In the genomic region with DNA sequence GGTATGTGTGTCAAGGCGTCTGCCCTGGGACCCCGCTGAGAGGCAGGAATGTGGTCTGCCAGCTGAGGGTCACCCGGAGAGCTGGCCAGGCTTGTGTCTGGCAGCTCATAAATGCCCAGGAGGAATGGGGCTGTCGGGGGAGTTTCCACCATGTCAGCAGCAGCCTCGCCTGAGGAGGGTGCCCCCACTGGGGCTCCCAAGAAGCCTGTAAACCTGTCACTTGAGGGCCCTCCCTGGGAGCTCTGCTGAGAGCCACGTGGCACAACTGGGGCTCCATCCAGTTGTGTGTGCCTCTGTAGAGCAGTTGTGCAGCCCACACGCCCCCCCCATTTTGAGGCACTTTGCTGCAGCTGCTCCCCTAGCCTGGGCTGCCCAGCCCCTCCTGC, we compare ENCODE assay signal across 15 cellular contexts.
DNase-seq lines count a peak whose midpoint lies in the region; ATAC-seq and TF ChIP-seq lines count a peak whose summit lies in the region.
"Had no signal": no experiment of that assay in that cellular context is flagged by ENCODE, and none has a peak within 500 bp of the region (broad histone marks: within the 10 kb centered on the region; RNA-seq: fewer than 3 reads in every experiment).

No MANE protein-coding gene starts in this region.

- H3K4me3 Mint-ChIP-seq in stimulated activated memory B cell treated with anti-CD40 and anti-IgM and Interleukin-4, amounts not matched to agents 10 μg/mL and 1 μg/mL and 100 μg/mL, for 72 hours = no peak overlapping the region
- H3K4me3 Mint-ChIP-seq: CD4-positive, alpha-beta memory T cell had no signal

- H3K27ac ChIP-seq in Panc1 (ENCODE audit: low read length) (no peak overlapping the region), gastrocnemius medialis (peak overlapping the region; percentile 38 to 66 (median 59)), mesendoderm (ENCODE audit: low read depth, low read length) (no peak overlapping the region)
- H3K27ac ChIP-seq: KMS-11, PC-9 had no signal

- H3K18ac ChIP-seq in mesendoderm (ENCODE audit: low read length) = no peak overlapping the region

- H4K8ac ChIP-seq in mesendoderm (ENCODE audit: low read depth, low read length) = no peak overlapping the region

- H3K56ac ChIP-seq in mesendoderm (ENCODE audit: low read length) = no peak overlapping the region

- TF ChIP-seq CTCF in Panc1 (IDR thresholded peaks at IDR 0.05) (no peak), gastrocnemius medialis (IDR thresholded peaks at IDR 0.05 in 4 of 5, conservative IDR thresholded peaks at IDR 0.05 in 1 of 5) (no peak)

- H3K27ac Mint-ChIP-seq in stimulated activated memory B cell treated with anti-CD40 and anti-IgM and Interleukin-4, amounts not matched to agents 10 μg/mL and 1 μg/mL and 100 μg/mL, for 72 hours = no peak overlapping the region
- H3K27ac Mint-ChIP-seq: CD4-positive, alpha-beta memory T cell had no signal

- peaks cover 61% of the 10 kb centered on the region for H3K27me3 Mint-ChIP-seq in stimulated activated memory B cell treated with anti-CD40 and anti-IgM and Interleukin-4, amounts not matched to agents 10 μg/mL and 1 μg/mL and 100 μg/mL, for 72 hours

- no peak overlapping the region for H3K4me3 ChIP-seq in Panc1 (ENCODE audit: low read depth in 2 of 2, low read length in 2 of 2)
- no peak overlapping the region for H3K4me3 ChIP-seq in gastrocnemius medialis
- H3K4me3 ChIP-seq in mesendoderm (ENCODE audit: low read length) = no peak overlapping the region
- H3K4me3 ChIP-seq: MG63, PC-9 had no signal

- H3K23ac ChIP-seq in mesendoderm (ENCODE audit: low read length) = no peak overlapping the region

- H3K36me3 Mint-ChIP-seq in stimulated activated memory B cell treated with anti-CD40 and anti-IgM and Interleukin-4, amounts not matched to agents 10 μg/mL and 1 μg/mL and 100 μg/mL, for 72 hours = no peaks in the 10 kb centered on the region
- H3K36me3 Mint-ChIP-seq: CD4-positive, alpha-beta memory T cell had no signal

- no peaks in the 10 kb centered on the region for H3K9me3 Mint-ChIP-seq in stimulated activated memory B cell treated with anti-CD40 and anti-IgM and Interleukin-4, amounts not matched to agents 10 μg/mL and 1 μg/mL and 100 μg/mL, for 72 hours

- intact Hi-C loops in Panc1 (cut with micrococcal nuclease; ENCODE audit: unreplicated experiment) = no loop called here
- intact Hi-C loops in gastrocnemius medialis (cut with DNase I; ENCODE audit: low total_unique reads) = no loop called here

- H2BK15ac ChIP-seq in mesendoderm (replicated peaks; ENCODE audit: low read depth) = no peak overlapping the region

- no peaks in the 10 kb centered on the region for H3K27me3 ChIP-seq in Panc1 (ENCODE audit: control insufficient read depth, insufficient read depth, low read length)
- H3K27me3 ChIP-seq in gastrocnemius medialis = no peaks in the 10 kb centered on the region
- H3K27me3 ChIP-seq in mesendoderm (ENCODE audit: insufficient read depth, low read length, poor library complexity) = no peaks in the 10 kb centered on the region
- H3K27me3 ChIP-seq: MG63 had no signal

- BruUV-seq in Panc1 (replicated peaks; lab: Mats Ljungman, UMichigan) = no TSS peak

- H3K4me1 Mint-ChIP-seq in stimulated activated memory B cell treated with anti-CD40 and anti-IgM and Interleukin-4, amounts not matched to agents 10 μg/mL and 1 μg/mL and 100 μg/mL, for 72 hours = no peaks in the 10 kb centered on the region
- H3K4me1 Mint-ChIP-seq: CD4-positive, alpha-beta memory T cell had no signal

- H2BK5ac ChIP-seq in mesendoderm (ENCODE audit: low read length) = no peak overlapping the region

- H3K4me2 ChIP-seq in mesendoderm (ENCODE audit: low read length) = no peak overlapping the region
- H3K4me2 ChIP-seq: KMS-11, PC-9 had no signal

- no peak overlapping the region for H2BK120ac ChIP-seq in mesendoderm (ENCODE audit: low read depth, low read length)

- TF ChIP-seq POLR2A in gastrocnemius medialis (IDR thresholded peaks at IDR 0.05) = no peak

- H2AK5ac ChIP-seq in mesendoderm (ENCODE audit: low read length) = no peak overlapping the region

- in situ Hi-C loops in Panc1 (cut with HindIII; ENCODE audit: low pct_unique_long_range_greater_than_20kb, low sequenced_read_pairs) = no loop called here
- in situ Hi-C loops in gastrocnemius medialis (cut with MboI; ENCODE audit: low sequenced_read_pairs in 4 of 4) = no loop called here

- WGBS in mesendoderm (ENCODE audit: extremely low coverage, insufficient coverage, low lambda C conversion rate) = no CpG with 5 or more reads among the region's 7 CpGs

- POLR2A ChIA-PET in Panc1 (lab: Charles Lee) = no interaction called here

- CTCF ChIA-PET in Panc1 (lab: Charles Lee) = interaction anchor here (0.6 to 1.2 kb wide), 4 partner anchors 8 to 169 kb away, joined by 3 to 6 read pairs (median 4); no protein-coding TSS in a partner anchor

- H3K9me3 ChIP-seq in Panc1 (ENCODE audit: control insufficient read depth, insufficient read depth, low read depth, low read length) (no peaks in the 10 kb centered on the region), gastrocnemius medialis (no peaks in the 10 kb centered on the region)
- H3K9me3 ChIP-seq: MG63 had no signal

- no peak overlapping the region for H3K4ac ChIP-seq in mesendoderm (ENCODE audit: low read depth, low read length)

- DNase-seq in M059J (ENCODE audit: low read depth) = peak; percentile 67
- DNase-seq in Panc1 (ENCODE audit: low read depth, low spot score) = no peak
- peak; percentile 72 for DNase-seq in left kidney (ENCODE audit: low read depth, low spot score)
- no peak for DNase-seq in gastrocnemius medialis
- DNase-seq in mesendoderm = no peak
- DNase-seq in DMS 273 treated with DMSO at 0.1 percent for 48 hours (lab: John Stamatoyannopoulos, UW) = no peak
- DNase-seq: Calu3; CD4-positive, alpha-beta memory T cell; DMS79; MG63; NCI-H1092 treated with DMSO at 0.1 percent for 48 hours; PC-9 had no signal

- H3K4me1 ChIP-seq in Panc1 (ENCODE audit: control insufficient read depth, insufficient read depth, low read length) (no peaks in the 10 kb centered on the region), gastrocnemius medialis (peaks cover 18 to 28% of the 10 kb centered on the region in 2 donors), mesendoderm (ENCODE audit: control insufficient read depth, low read depth, low read length) (no peaks in the 10 kb centered on the region)

- no peak overlapping the region for H4K5ac ChIP-seq in mesendoderm (ENCODE audit: low read length)

- no peak overlapping the region for H3K9ac ChIP-seq in mesendoderm (ENCODE audit: low read length)
- H3K9ac ChIP-seq: KMS-11 had no signal

- H3K79me2 ChIP-seq in mesendoderm (ENCODE audit: control insufficient read depth, insufficient read depth, low read length) = no peaks in the 10 kb centered on the region

- no peaks in the 10 kb centered on the region for H3K79me1 ChIP-seq in mesendoderm (ENCODE audit: low read length)

- H3K36me3 ChIP-seq in Panc1 (ENCODE audit: control insufficient read depth, insufficient read depth, low read length) (no peaks in the 10 kb centered on the region), gastrocnemius medialis (no peaks in the 10 kb centered on the region), mesendoderm (ENCODE audit: control insufficient read depth, insufficient read depth, low read length) (no peaks in the 10 kb centered on the region)
- H3K36me3 ChIP-seq: MG63 had no signal

- ATAC-seq in Panc1 (peak; percentile 30), gastrocnemius medialis (no peak), GM19035 (IDR thresholded peaks at IDR 0.05; ENCODE audit: unreplicated experiment) (no peak)
- ATAC-seq in stimulated activated memory B cell treated with anti-CD40 and anti-IgM and Interleukin-4, amounts not matched to agents 10 μg/mL and 1 μg/mL and 100 μg/mL, for 72 hours = no peak

Comparison
In these comparisons a context has a peak if more than half of its experiments do, and no peak if none do; other contexts are left out.
1. DNase-seq: peak in M059J (single experiment) and left kidney (single experiment); none in Panc1 (single experiment), gastrocnemius medialis (0 of 2), mesendoderm (single experiment) and DMS 273 treated with DMSO at 0.1 percent for 48 hours (single experiment).
2. H3K27ac ChIP-seq: peak in gastrocnemius medialis (4 of 4); none in Panc1 (single experiment) and mesendoderm (single experiment).